ENCODE assay signal across 18 cellular contexts in the genomic region with DNA sequence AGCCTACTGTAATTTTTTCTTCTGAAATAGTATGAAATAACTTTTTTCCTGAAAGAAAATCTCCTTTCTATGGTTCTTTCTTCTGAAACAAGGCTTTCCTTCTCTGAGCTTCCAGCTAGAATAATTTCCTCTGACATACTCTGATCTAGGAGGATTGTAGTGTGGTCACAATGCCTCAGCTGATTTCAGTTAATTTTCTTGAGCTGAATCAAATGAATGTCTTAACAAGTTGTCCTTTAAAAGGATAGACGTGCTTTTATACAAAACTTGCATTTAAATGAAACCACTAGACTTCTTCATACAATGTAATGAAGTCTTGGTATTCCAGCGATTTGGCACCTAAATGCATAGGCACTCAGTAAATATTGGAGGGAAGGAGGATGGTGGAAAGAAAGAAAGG.
DNase-seq lines count a peak whose midpoint lies in the region; ATAC-seq and TF ChIP-seq lines count a peak whose summit lies in the region.
"Had no signal": no experiment of that assay in that cellular context is flagged by ENCODE, and none has a peak within 500 bp of the region (broad histone marks: within the 10 kb centered on the region; RNA-seq: fewer than 3 reads in every experiment).

No MANE protein-coding gene starts in this region.

- CTCF ChIA-PET in CD8-positive, alpha-beta T cell (lab: Charles Lee) = no interaction called here

- no peaks in the 10 kb centered on the region for H3K27me3 ChIP-seq in GM23338 (ENCODE audit: insufficient read depth)
- no peaks in the 10 kb centered on the region for H3K27me3 ChIP-seq in CD8-positive, alpha-beta T cell (ENCODE audit: insufficient read depth, low read length)
- H3K27me3 ChIP-seq: BE2C had no signal

- H3K4me2 ChIP-seq in GM23338 = no peak overlapping the region

- H3K4me3 Mint-ChIP-seq in GM23338 = no peak overlapping the region
- no peak overlapping the region for H3K4me3 Mint-ChIP-seq in nephron
- H3K4me3 Mint-ChIP-seq in activated CD4-positive, alpha-beta T cell treated with anti-CD3 and anti-CD28 coated beads, Interleukin-2, amount 10 ng/mL, durations not matched to agents 24 days and 14 days = no peak overlapping the region
- H3K4me3 Mint-ChIP-seq in CD8-positive, alpha-beta T cell = no peak overlapping the region
- H3K4me3 Mint-ChIP-seq: H9, IgD-negative memory B cell had no signal

- H3K9ac ChIP-seq in SK-N-MC (ENCODE audit: insufficient read length) = no peak overlapping the region

- POLR2A ChIA-PET in CD8-positive, alpha-beta T cell (lab: Charles Lee) = no interaction called here

- H3K27ac ChIP-seq in GM23338 (ENCODE audit: low read depth) = peak overlapping the region; percentile 35; the same call in 1 of the 2 replicates
- peak overlapping the region; percentile 81 for H3K27ac ChIP-seq in SK-N-MC
- H3K27ac ChIP-seq in CD8-positive, alpha-beta T cell (ENCODE audit: low read depth, low read length) = no peak overlapping the region
- H3K27ac ChIP-seq: C4-2B had no signal

- ATAC-seq in GM23338 = no peak
- no peak for ATAC-seq in CD8-positive, alpha-beta T cell

- H3K9me3 Mint-ChIP-seq in GM23338 (peaks cover 36% of the 10 kb centered on the region), nephron (peaks cover 9% of the 10 kb centered on the region)
- peaks cover 4% of the 10 kb centered on the region for H3K9me3 Mint-ChIP-seq in activated CD4-positive, alpha-beta T cell treated with anti-CD3 and anti-CD28 coated beads, Interleukin-2, amount 10 ng/mL, durations not matched to agents 24 days and 14 days
- peaks cover 7% of the 10 kb centered on the region for H3K9me3 Mint-ChIP-seq in CD8-positive, alpha-beta T cell

- H3K9me3 ChIP-seq in SK-N-MC (ENCODE audit: low read depth, low read length) = 0 out of 2 replicates have a peak, but pooled peaks cover 5% of the 10 kb centered on the region
- H3K9me3 ChIP-seq in CD8-positive, alpha-beta T cell (ENCODE audit: low read length) = no peaks in the 10 kb centered on the region
- H3K9me3 ChIP-seq: BE2C had no signal

- H3K4me3 ChIP-seq in GM23338 (no peak overlapping the region), SK-N-MC (peak overlapping the region; percentile 56; the same call in 1 of the 2 replicates)
- no peak overlapping the region for H3K4me3 ChIP-seq in CD8-positive, alpha-beta T cell (ENCODE audit: low read depth, low read length)

- TF ChIP-seq CTCF in GM23338 (conservative IDR thresholded peaks at IDR 0.05; ENCODE audit: low read depth in 2 of 2) (no peak), nephron (IDR thresholded peaks at IDR 0.05; ENCODE audit: unreplicated experiment in 3 of 3) (no peak)
- TF ChIP-seq CTCF in CD8-positive, alpha-beta T cell (IDR thresholded peaks at IDR 0.05) = no peak

- no peaks in the 10 kb centered on the region for H3K4me1 ChIP-seq in GM23338 (ENCODE audit: insufficient read depth)
- no peaks in the 10 kb centered on the region for H3K4me1 ChIP-seq in CD8-positive, alpha-beta T cell (ENCODE audit: insufficient read depth, low read length)
- H3K4me1 ChIP-seq: BE2C had no signal

- intact Hi-C loops in activated CD4-positive, alpha-beta T cell treated with anti-CD3 and anti-CD28 coated beads, Interleukin-2, amount 10 ng/mL, durations not matched to agents 24 days and 14 days (cut with micrococcal nuclease) = no loop called here
- intact Hi-C loops in CD8-positive, alpha-beta T cell (cut with DNase I, micrococcal nuclease) = no loop called here

- peaks cover 3% of the 10 kb centered on the region; the same call in 1 of the 2 replicates for H4K20me1 ChIP-seq in GM23338 (replicated peaks; ENCODE audit: insufficient read depth)

- H3K36me3 Mint-ChIP-seq in GM23338 (ENCODE audit: low read depth) = peaks cover 65% of the 10 kb centered on the region
- peaks cover 36% of the 10 kb centered on the region for H3K36me3 Mint-ChIP-seq in nephron (ENCODE audit: low read depth)
- no peaks in the 10 kb centered on the region for H3K36me3 Mint-ChIP-seq in activated CD4-positive, alpha-beta T cell treated with anti-CD3 and anti-CD28 coated beads, Interleukin-2, amount 10 ng/mL, durations not matched to agents 24 days and 14 days (ENCODE audit: low read depth)
- no peaks in the 10 kb centered on the region for H3K36me3 Mint-ChIP-seq in CD8-positive, alpha-beta T cell

- H3K9me2 ChIP-seq in GM23338 (ENCODE audit: insufficient read depth) = 0 out of 2 replicates have a peak, but pooled peaks cover 5% of the 10 kb centered on the region

- no peak overlapping the region for H2AFZ ChIP-seq in GM23338

- H3K27ac Mint-ChIP-seq in GM23338 = peak overlapping the region; percentile 43; the same call in 1 of the 2 replicates
- peak overlapping the region in 2 of 3 experiments; percentile 20 to 23 for H3K27ac Mint-ChIP-seq in nephron
- no peak overlapping the region for H3K27ac Mint-ChIP-seq in activated CD4-positive, alpha-beta T cell treated with anti-CD3 and anti-CD28 coated beads, Interleukin-2, amount 10 ng/mL, durations not matched to agents 24 days and 14 days
- H3K27ac Mint-ChIP-seq in CD8-positive, alpha-beta T cell = no peak overlapping the region

- DNase-seq in GM23338 (ENCODE audit: low spot score) (no peak), SK-N-MC (ENCODE audit: low read depth, low spot score) (no peak), epidermal melanocyte (ENCODE audit: insufficient read length, low spot score) (peak; percentile 48), superior temporal gyrus (ENCODE audit: extremely low spot score) (no peak), CD1c-positive myeloid dendritic cell (ENCODE audit: extremely low spot score) (no peak)
- no peak for DNase-seq in activated CD4-positive, alpha-beta T cell treated with anti-CD3 and anti-CD28 coated beads, Interleukin-2, amount 10 ng/mL, durations not matched to agents 24 days and 14 days
- no peak for DNase-seq in CD8-positive, alpha-beta T cell
- DNase-seq: BE2C, Calu3, DMS153, DMS79 treated with DMSO at 0.1 percent for 48 hours, EL, GDM1, GOT3, H9 had no signal

- peaks cover 4% of the 10 kb centered on the region; the same call in 1 of the 2 replicates for H3F3A ChIP-seq in GM23338 (replicated peaks; ENCODE audit: low read depth)

- H3K27me3 Mint-ChIP-seq in GM23338 (ENCODE audit: insufficient read depth, low read depth, poor library complexity) (peaks cover 3% of the 10 kb centered on the region), nephron (ENCODE audit: low read depth) (no peaks in the 10 kb centered on the region)
- no peaks in the 10 kb centered on the region for H3K27me3 Mint-ChIP-seq in activated CD4-positive, alpha-beta T cell treated with anti-CD3 and anti-CD28 coated beads, Interleukin-2, amount 10 ng/mL, durations not matched to agents 24 days and 14 days
- no peaks in the 10 kb centered on the region for H3K27me3 Mint-ChIP-seq in CD8-positive, alpha-beta T cell (ENCODE audit: low read depth)
- H3K27me3 Mint-ChIP-seq: IgD-negative memory B cell had no signal

- H3K36me3 ChIP-seq in GM23338 (ENCODE audit: insufficient read depth) (peaks cover 12% of the 10 kb centered on the region; the same call in 1 of the 2 replicates), SK-N-MC (ENCODE audit: insufficient read depth, low read length) (no peaks in the 10 kb centered on the region)
- H3K36me3 ChIP-seq in CD8-positive, alpha-beta T cell (ENCODE audit: insufficient read depth, low read length) = no peaks in the 10 kb centered on the region

- H3K4me1 Mint-ChIP-seq in GM23338 (peaks cover 2% of the 10 kb centered on the region; the same call in 2 of the 3 replicates), nephron (peaks cover 14% of the 10 kb centered on the region)
- H3K4me1 Mint-ChIP-seq in activated CD4-positive, alpha-beta T cell treated with anti-CD3 and anti-CD28 coated beads, Interleukin-2, amount 10 ng/mL, durations not matched to agents 24 days and 14 days = peaks cover 6% of the 10 kb centered on the region
- H3K4me1 Mint-ChIP-seq in CD8-positive, alpha-beta T cell (ENCODE audit: low read depth) = no peaks in the 10 kb centered on the region

- peaks cover 34% of the 10 kb centered on the region for H3K79me2 ChIP-seq in GM23338 (replicated peaks; ENCODE audit: insufficient read depth)

TF ChIP-seq in GM23338, 12 proteins besides CTCF, POLR2A, EP300 and RAD21 (continues in another document):
- TF ChIP-seq, protein P1, sequence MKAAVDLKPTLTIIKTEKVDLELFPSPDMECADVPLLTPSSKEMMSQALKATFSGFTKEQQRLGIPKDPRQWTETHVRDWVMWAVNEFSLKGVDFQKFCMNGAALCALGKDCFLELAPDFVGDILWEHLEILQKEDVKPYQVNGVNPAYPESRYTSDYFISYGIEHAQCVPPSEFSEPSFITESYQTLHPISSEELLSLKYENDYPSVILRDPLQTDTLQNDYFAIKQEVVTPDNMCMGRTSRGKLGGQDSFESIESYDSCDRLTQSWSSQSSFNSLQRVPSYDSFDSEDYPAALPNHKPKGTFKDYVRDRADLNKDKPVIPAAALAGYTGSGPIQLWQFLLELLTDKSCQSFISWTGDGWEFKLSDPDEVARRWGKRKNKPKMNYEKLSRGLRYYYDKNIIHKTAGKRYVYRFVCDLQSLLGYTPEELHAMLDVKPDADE (IDR thresholded peaks at IDR 0.05) = no peak
- TF ChIP-seq ZNF114 (CRISPR knock-in tag; IDR thresholded peaks at IDR 0.05) (no peak), EZH2 (IDR thresholded peaks at IDR 0.05; ENCODE audit: low read depth, unreplicated experiment) (no peak)

Comparison
In these comparisons a context has a peak if more than half of its experiments do, and no peak if none do; other contexts are left out.
1. H3K27ac Mint-ChIP-seq: peak in GM23338 (single experiment) and nephron (2 of 3); none in activated CD4-positive, alpha-beta T cell treated with anti-CD3 and anti-CD28 coated beads, Interleukin-2, amount 10 ng/mL, durations not matched to agents 24 days and 14 days (single experiment) and CD8-positive, alpha-beta T cell (single experiment).